2 cellular contexts compared by ENCODE assay signal in genomic region chr12:32084017-32084688, GRCh38.
TF ChIP-seq lines count a peak whose summit lies in the region.

No MANE protein-coding gene starts in this region.

TF ChIP-seq in SK-N-SH, 30 proteins besides CTCF, POLR2A, EP300 and RAD21 (continued from another document):
- no peak for TF ChIP-seq ZBTB33 (IDR thresholded peaks at IDR 0.05; ENCODE audit: borderline replicate concordance, low read depth)
- TF ChIP-seq SMC3 (IDR thresholded peaks at IDR 0.05; ENCODE audit: low read depth, low read length), result no peak
- TF ChIP-seq FOSL2 (IDR thresholded peaks at IDR 0.05; ENCODE audit: borderline replicate concordance, low read depth), result no peak
- TF ChIP-seq TAF1 (IDR thresholded peaks at IDR 0.05; ENCODE audit: borderline replicate concordance, low read depth, low read length), result no peak
- TF ChIP-seq, protein P1, sequence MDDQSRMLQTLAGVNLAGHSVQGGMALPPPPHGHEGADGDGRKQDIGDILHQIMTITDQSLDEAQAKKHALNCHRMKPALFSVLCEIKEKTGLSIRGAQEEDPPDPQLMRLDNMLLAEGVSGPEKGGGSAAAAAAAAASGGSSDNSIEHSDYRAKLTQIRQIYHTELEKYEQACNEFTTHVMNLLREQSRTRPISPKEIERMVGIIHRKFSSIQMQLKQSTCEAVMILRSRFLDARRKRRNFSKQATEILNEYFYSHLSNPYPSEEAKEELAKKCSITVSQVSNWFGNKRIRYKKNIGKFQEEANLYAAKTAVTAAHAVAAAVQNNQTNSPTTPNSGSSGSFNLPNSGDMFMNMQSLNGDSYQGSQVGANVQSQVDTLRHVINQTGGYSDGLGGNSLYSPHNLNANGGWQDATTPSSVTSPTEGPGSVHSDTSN (IDR thresholded peaks at IDR 0.05), result no peak
- no peak for TF ChIP-seq EZH2phosphoT487 (IDR thresholded peaks at IDR 0.05; ENCODE audit: borderline replicate concordance, low read depth)
- no peak for TF ChIP-seq MEF2A (IDR thresholded peaks at IDR 0.05; ENCODE audit: borderline replicate concordance, low read depth)
- TF ChIP-seq NRF1 (IDR thresholded peaks at IDR 0.05; ENCODE audit: low read depth, low read length), result no peak
- no peak for TF ChIP-seq RXRA (IDR thresholded peaks at IDR 0.05; ENCODE audit: borderline replicate concordance, low read depth)
TF ChIP-seq in SK-N-SH: peak in this region for 0.

TF ChIP-seq in SK-N-SH treated with all-trans-retinoic acid at 6 μM for 48 hours, 23 proteins besides CTCF, POLR2A, EP300 and RAD21 (continued from another document):
- TF ChIP-seq, protein P2, sequence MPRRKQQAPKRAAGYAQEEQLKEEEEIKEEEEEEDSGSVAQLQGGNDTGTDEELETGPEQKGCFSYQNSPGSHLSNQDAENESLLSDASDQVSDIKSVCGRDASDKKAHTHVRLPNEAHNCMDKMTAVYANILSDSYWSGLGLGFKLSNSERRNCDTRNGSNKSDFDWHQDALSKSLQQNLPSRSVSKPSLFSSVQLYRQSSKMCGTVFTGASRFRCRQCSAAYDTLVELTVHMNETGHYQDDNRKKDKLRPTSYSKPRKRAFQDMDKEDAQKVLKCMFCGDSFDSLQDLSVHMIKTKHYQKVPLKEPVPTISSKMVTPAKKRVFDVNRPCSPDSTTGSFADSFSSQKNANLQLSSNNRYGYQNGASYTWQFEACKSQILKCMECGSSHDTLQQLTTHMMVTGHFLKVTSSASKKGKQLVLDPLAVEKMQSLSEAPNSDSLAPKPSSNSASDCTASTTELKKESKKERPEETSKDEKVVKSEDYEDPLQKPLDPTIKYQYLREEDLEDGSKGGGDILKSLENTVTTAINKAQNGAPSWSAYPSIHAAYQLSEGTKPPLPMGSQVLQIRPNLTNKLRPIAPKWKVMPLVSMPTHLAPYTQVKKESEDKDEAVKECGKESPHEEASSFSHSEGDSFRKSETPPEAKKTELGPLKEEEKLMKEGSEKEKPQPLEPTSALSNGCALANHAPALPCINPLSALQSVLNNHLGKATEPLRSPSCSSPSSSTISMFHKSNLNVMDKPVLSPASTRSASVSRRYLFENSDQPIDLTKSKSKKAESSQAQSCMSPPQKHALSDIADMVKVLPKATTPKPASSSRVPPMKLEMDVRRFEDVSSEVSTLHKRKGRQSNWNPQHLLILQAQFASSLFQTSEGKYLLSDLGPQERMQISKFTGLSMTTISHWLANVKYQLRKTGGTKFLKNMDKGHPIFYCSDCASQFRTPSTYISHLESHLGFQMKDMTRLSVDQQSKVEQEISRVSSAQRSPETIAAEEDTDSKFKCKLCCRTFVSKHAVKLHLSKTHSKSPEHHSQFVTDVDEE (CRISPR knock-in tag; IDR thresholded peaks at IDR 0.05), result no peak
- TF ChIP-seq, protein P3, sequence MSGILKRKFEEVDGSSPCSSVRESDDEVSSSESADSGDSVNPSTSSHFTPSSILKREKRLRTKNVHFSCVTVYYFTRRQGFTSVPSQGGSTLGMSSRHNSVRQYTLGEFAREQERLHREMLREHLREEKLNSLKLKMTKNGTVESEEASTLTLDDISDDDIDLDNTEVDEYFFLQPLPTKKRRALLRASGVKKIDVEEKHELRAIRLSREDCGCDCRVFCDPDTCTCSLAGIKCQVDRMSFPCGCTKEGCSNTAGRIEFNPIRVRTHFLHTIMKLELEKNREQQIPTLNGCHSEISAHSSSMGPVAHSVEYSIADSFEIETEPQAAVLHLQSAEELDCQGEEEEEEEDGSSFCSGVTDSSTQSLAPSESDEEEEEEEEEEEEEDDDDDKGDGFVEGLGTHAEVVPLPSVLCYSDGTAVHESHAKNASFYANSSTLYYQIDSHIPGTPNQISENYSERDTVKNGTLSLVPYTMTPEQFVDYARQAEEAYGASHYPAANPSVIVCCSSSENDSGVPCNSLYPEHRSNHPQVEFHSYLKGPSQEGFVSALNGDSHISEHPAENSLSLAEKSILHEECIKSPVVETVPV (CRISPR knock-in tag; IDR thresholded peaks at IDR 0.05), result no peak
- TF ChIP-seq TOX (CRISPR knock-in tag; IDR thresholded peaks at IDR 0.05; ENCODE audit: borderline replicate concordance) (no peak), CSDC2 (CRISPR knock-in tag; IDR thresholded peaks at IDR 0.05) (no peak), BACH2 (CRISPR knock-in tag; IDR thresholded peaks at IDR 0.05; ENCODE audit: borderline replicate concordance) (no peak), ZFP30 (CRISPR knock-in tag; IDR thresholded peaks at IDR 0.05) (no peak), OSR1 (CRISPR knock-in tag; IDR thresholded peaks at IDR 0.05) (no peak), GLIS3 (CRISPR knock-in tag; IDR thresholded peaks at IDR 0.05) (no peak), ZC3H10 (CRISPR knock-in tag; IDR thresholded peaks at IDR 0.05) (no peak), RARB (CRISPR knock-in tag; IDR thresholded peaks at IDR 0.05) (no peak), ARNTL (CRISPR knock-in tag; IDR thresholded peaks at IDR 0.05; ENCODE audit: borderline replicate concordance, low read depth) (no peak), CREB5 (CRISPR knock-in tag; IDR thresholded peaks at IDR 0.05; ENCODE audit: low read depth) (no peak), SNAI2 (CRISPR knock-in tag; IDR thresholded peaks at IDR 0.05) (no peak), TCF4 (CRISPR knock-in tag; IDR thresholded peaks at IDR 0.05; ENCODE audit: borderline replicate concordance) (no peak)
